Comparison of ENCODE assay signal across 30 cellular contexts in the genomic region with DNA sequence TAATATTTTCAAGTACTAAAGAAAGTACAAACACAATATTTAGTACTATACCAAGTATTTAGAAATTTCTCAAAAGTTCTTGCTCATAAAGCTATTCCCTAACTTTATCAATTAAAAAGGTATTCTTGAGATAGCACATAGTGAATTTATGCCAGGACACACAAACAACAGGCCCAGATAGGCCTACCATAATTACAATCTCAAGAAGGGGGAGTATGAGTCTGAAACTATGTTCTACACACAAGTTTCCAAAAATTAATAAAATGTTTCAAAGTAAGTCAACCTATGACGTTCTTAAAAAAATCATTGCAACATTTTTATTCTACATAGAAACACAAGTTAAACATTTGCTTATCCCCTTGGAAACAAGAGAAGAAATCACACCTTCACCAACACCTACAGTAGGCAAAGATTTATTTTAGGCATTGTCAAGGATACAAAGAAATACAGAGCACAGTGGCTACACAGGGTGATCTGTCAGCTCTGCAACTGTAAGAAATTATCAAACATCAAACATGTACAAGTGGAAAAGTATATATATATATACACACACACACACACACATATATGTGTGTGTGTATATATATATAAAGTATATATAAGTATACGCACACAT.
"Had no signal": no experiment of that assay in that cellular context is flagged by ENCODE, and none has a peak within 500 bp of the region (broad histone marks: within the 10 kb centered on the region; RNA-seq: fewer than 3 reads in every experiment).

No MANE protein-coding gene starts in this region.

- H3K4me2 ChIP-seq: neural progenitor cell, smooth muscle cell had no signal

- H2AFZ ChIP-seq: neural progenitor cell had no signal

- H3K9me3 ChIP-seq: neutrophil, ovary, right atrium auricular region, right lobe of liver, testis, thyroid gland, transverse colon, upper lobe of left lung, vagina had no signal

- ATAC-seq: left colon; left ventricle myocardium superior; natural killer cell; right lobe of liver; stimulated activated memory B cell treated with anti-CD40 and anti-IgM and Interleukin-4, amounts not matched to agents 10 μg/mL and 1 μg/mL and 100 μg/mL, for 72 hours; stimulated activated naive CD8-positive, alpha-beta T cell treated with anti-CD3 and anti-CD28 coated beads, Interleukin-15, amount 100 ng/mL, for 72 hours had no signal

- H3K36me3 ChIP-seq: neural progenitor cell, neutrophil, ovary, right atrium auricular region, right lobe of liver, thyroid gland, transverse colon, upper lobe of left lung, vagina had no signal

- H3K9ac ChIP-seq: neural progenitor cell had no signal

- DNase-seq: hypothalamus; immature natural killer cell; kidney; left colon; left ventricle myocardium superior; mesendoderm; naive B cell; natural killer cell; nephron progenitor cell; occipital lobe; ovary; right lobe of liver; stimulated activated CD4-positive, alpha-beta T cell treated with anti-CD3 and anti-CD28 coated beads, Interleukin-1b, Interleukin-23, amount 100 ng/mL, for 48 hours; stimulated activated CD4-positive, alpha-beta T cell treated with anti-CD3 and anti-CD28 coated beads, Interleukin-2, amount 100 ng/mL, for 48 hours; stimulated activated CD4-positive, alpha-beta T cell treated with anti-CD3 and anti-CD28 coated beads, Interleukin-4, amount 100 ng/mL, for 4 hours; stimulated activated CD8-positive, alpha-beta memory T cell treated with anti-CD3 and anti-CD28 coated beads, Interleukin-4, amount 100 ng/mL, for 48 hours; stimulated activated naive CD4-positive, alpha-beta T cell treated with Interleukin-2 at 50 U/mL for 16 hours; stimulated activated naive CD8-positive, alpha-beta T cell treated with anti-CD3 and anti-CD28 coated beads, Interleukin-15, amount 100 ng/mL, for 72 hours; substantia nigra; testis; thyroid gland; transverse colon; upper lobe of left lung had no signal

- H3K27me3 ChIP-seq: neural progenitor cell, neutrophil, ovary, right atrium auricular region, right lobe of liver, testis, thyroid gland, transverse colon, upper lobe of left lung, vagina had no signal

- H3K27ac ChIP-seq: neural progenitor cell, neutrophil, ovary, right atrium auricular region, right lobe of liver, testis, thyroid gland, transverse colon, upper lobe of left lung, vagina had no signal

- H3K4me3 ChIP-seq: lung, neural progenitor cell, ovary, right atrium auricular region, right lobe of liver, smooth muscle cell, testis, thyroid gland, transverse colon, upper lobe of left lung, vagina had no signal

- H3K4me1 ChIP-seq: neural progenitor cell, right atrium auricular region, right lobe of liver, testis, transverse colon, upper lobe of left lung, vagina had no signal
